ENCODE assay signal across 8 cellular contexts in the genomic region with DNA sequence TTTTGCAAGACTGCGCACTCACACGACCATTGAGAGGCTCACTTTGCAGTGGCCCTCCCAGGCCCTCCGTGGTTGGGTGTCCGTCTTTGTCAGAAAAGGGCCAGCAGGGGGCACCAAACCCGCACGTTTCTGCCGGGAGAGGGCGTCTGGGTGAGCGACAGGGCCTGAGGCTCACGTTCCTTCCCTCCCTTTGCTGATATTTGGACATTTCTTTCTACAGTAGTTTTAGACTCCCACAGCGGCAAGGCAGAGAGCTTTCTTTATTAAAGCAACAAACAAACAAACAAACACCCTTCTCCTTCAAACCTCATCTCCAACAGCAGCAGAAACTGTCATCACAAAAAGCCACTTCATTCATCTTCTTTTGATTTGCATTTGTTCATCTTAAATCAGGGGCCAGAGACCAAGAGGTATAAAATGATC.
A peak's percentile ranks its signal among the peaks of the same experiment; 100 is the strongest.
DNase-seq lines count a peak whose midpoint lies in the region; ATAC-seq, FAIRE-seq and TF ChIP-seq lines count a peak whose summit lies in the region.

No MANE protein-coding gene starts in this region.

- H3K27me3 Mint-ChIP-seq in activated T-helper 2 cell treated with anti-CD3 and anti-CD28 coated beads, Interferon-gamma antibody, Interleukin-2, Interleukin-4, amounts not matched to agents 10 μg/mL and 5 μg/mL and 100 μg/mL, durations not matched to agents 14 hours and 24 hours and 36 hours (ENCODE audit: low read depth) = no peaks in the 10 kb centered on the region

- DNase-seq in H4 (ENCODE audit: low spot score) (peak; percentile 70), LNCaP clone FGC (ENCODE audit: low read depth) (peak; percentile 22), SHP77 (lab: John Stamatoyannopoulos, UW) (peak; percentile 72 to 75), foreskin fibroblast (peak; percentile 75 to 94), ovary (peak; percentile 74 to 89 (median 84)), upper lobe of left lung (peak; percentile 80 to 82)
- peak; percentile 76 for DNase-seq in activated T-helper 2 cell treated with anti-CD3 and anti-CD28 coated beads, Interferon-gamma antibody, Interleukin-2, Interleukin-4, amounts not matched to agents 10 μg/mL and 5 μg/mL and 100 μg/mL, durations not matched to agents 14 hours and 24 hours and 36 hours (ENCODE audit: low spot score)

- TF ChIP-seq EP300 in ovary (IDR thresholded peaks at IDR 0.05) = no peak
- TF ChIP-seq EP300 in upper lobe of left lung (IDR thresholded peaks at IDR 0.05) = no peak

- TF ChIP-seq CTCF in LNCaP clone FGC (IDR thresholded peaks at IDR 0.05; ENCODE audit: control insufficient read depth, extremely low read depth, insufficient read depth) = peak; percentile 97
- TF ChIP-seq CTCF in foreskin fibroblast (IDR thresholded peaks at IDR 0.05; ENCODE audit: low read depth, low read length) = peak; percentile 83
- TF ChIP-seq CTCF in ovary (IDR thresholded peaks at IDR 0.05) = peak; percentile 59 to 89 (median 79)
- TF ChIP-seq CTCF in upper lobe of left lung (IDR thresholded peaks at IDR 0.05) = peak; percentile 80 to 90 (median 84)

- intact Hi-C loops in activated T-helper 2 cell treated with anti-CD3 and anti-CD28 coated beads, Interferon-gamma antibody, Interleukin-2, Interleukin-4, amounts not matched to agents 10 μg/mL and 5 μg/mL and 100 μg/mL, durations not matched to agents 14 hours and 24 hours and 36 hours (cut with micrococcal nuclease) = loop anchor here (1.0 to 5.0 kb wide), 4 partner anchors 109 to 409 kb away; no protein-coding TSS in a partner anchor
- intact Hi-C loops in ovary (cut with DNase I) = loop anchor here in 3 of 4 donors (5.0 kb wide), 2 partner anchors 339 to 409 kb away; no protein-coding TSS in a partner anchor

- no peak overlapping the region for H3K4me3 Mint-ChIP-seq in activated T-helper 2 cell treated with anti-CD3 and anti-CD28 coated beads, Interferon-gamma antibody, Interleukin-2, Interleukin-4, amounts not matched to agents 10 μg/mL and 5 μg/mL and 100 μg/mL, durations not matched to agents 14 hours and 24 hours and 36 hours (ENCODE audit: low read depth)

- H3K27ac ChIP-seq in ovary (no peak overlapping the region), upper lobe of left lung (no peak overlapping the region)

- peak; percentile 89 for FAIRE-seq in G401.6 (lab: Jason Lieb, UNC)

- TF ChIP-seq POLR2A in ovary (IDR thresholded peaks at IDR 0.05) (no peak), upper lobe of left lung (IDR thresholded peaks at IDR 0.05) (no peak)

- WGBS in ovary, 3 donors = 3 to 8% (median 4%) methylated on average over 11 of the region's 11 CpGs
- WGBS in upper lobe of left lung, 2 donors = 1 to 3% methylated on average over 11 of the region's 11 CpGs

- H3K4me1 Mint-ChIP-seq in activated T-helper 2 cell treated with anti-CD3 and anti-CD28 coated beads, Interferon-gamma antibody, Interleukin-2, Interleukin-4, amounts not matched to agents 10 μg/mL and 5 μg/mL and 100 μg/mL, durations not matched to agents 14 hours and 24 hours and 36 hours (ENCODE audit: low read depth) = peaks cover 18% of the 10 kb centered on the region

- H3K36me3 ChIP-seq in ovary (no peaks in the 10 kb centered on the region), upper lobe of left lung (no peaks in the 10 kb centered on the region)

- ATAC-seq in upper lobe of left lung (ENCODE audit: low FRiP score in 2 of 2) = peak; percentile 78 to 95

- H3K4me1 ChIP-seq in ovary (ENCODE audit: insufficient read depth) (no peaks in the 10 kb centered on the region), upper lobe of left lung (peaks cover 0 to 4% (median 0%) of the 10 kb centered on the region in 4 donors)

- H3K9me3 Mint-ChIP-seq in activated T-helper 2 cell treated with anti-CD3 and anti-CD28 coated beads, Interferon-gamma antibody, Interleukin-2, Interleukin-4, amounts not matched to agents 10 μg/mL and 5 μg/mL and 100 μg/mL, durations not matched to agents 14 hours and 24 hours and 36 hours = no peaks in the 10 kb centered on the region

- H3K36me3 Mint-ChIP-seq in activated T-helper 2 cell treated with anti-CD3 and anti-CD28 coated beads, Interferon-gamma antibody, Interleukin-2, Interleukin-4, amounts not matched to agents 10 μg/mL and 5 μg/mL and 100 μg/mL, durations not matched to agents 14 hours and 24 hours and 36 hours (ENCODE audit: low read depth) = no peaks in the 10 kb centered on the region

- H3K9me3 ChIP-seq in ovary = no peaks in the 10 kb centered on the region
- H3K9me3 ChIP-seq in upper lobe of left lung = no peaks in the 10 kb centered on the region

- no peak overlapping the region for H3K27ac Mint-ChIP-seq in activated T-helper 2 cell treated with anti-CD3 and anti-CD28 coated beads, Interferon-gamma antibody, Interleukin-2, Interleukin-4, amounts not matched to agents 10 μg/mL and 5 μg/mL and 100 μg/mL, durations not matched to agents 14 hours and 24 hours and 36 hours

- H3K4me3 ChIP-seq in LNCaP clone FGC (ENCODE audit: low read depth, low read length) (no peak overlapping the region), foreskin fibroblast (ENCODE audit: low read depth in 1 of 2, low read length in 2 of 2) (no peak overlapping the region), ovary (no peak overlapping the region), upper lobe of left lung (no peak overlapping the region)

- no peaks in the 10 kb centered on the region for H3K27me3 ChIP-seq in ovary
- H3K27me3 ChIP-seq in upper lobe of left lung = no peaks in the 10 kb centered on the region

Comparison
In these comparisons a context has a peak if more than half of its experiments do, and no peak if none do; other contexts are left out.
1. DNase-seq: peak in every context shown above with its lines; median percentile 84 in foreskin fibroblast; 84 in ovary; 81 in upper lobe of left lung; 76 in activated T-helper 2 cell treated with anti-CD3 and anti-CD28 coated beads, Interferon-gamma antibody, Interleukin-2, Interleukin-4, amounts not matched to agents 10 μg/mL and 5 μg/mL and 100 μg/mL, durations not matched to agents 14 hours and 24 hours and 36 hours; 74 in SHP77; 70 in H4; 22 in LNCaP clone FGC.